Comparison of ENCODE assay signal across 31 cellular contexts in genomic region chr1:1981142-1981500, GRCh38. TPM values are rescaled to one million over a fixed set of nuclear protein-coding genes. Genes with fewer than 3 reads are reported as not detected.
"Had no signal": no experiment of that assay in that cellular context is flagged by ENCODE, and none has a peak within 500 bp of the region (broad histone marks: within the 10 kb centered on the region; RNA-seq: fewer than 3 reads in every experiment).

No MANE protein-coding gene starts in this region.

- H3K4me1 ChIP-seq: colonic mucosa, esophagus squamous epithelium, gastrocnemius medialis, heart right ventricle, left lung, lower lobe of right lung had no signal

- DNase-seq: colonic mucosa; cortex of kidney; effector CD8-positive, alpha-beta T cell; effector memory CD8-positive, alpha-beta T cell; endodermal cell; erythroblast; esophagus squamous epithelium; foreskin fibroblast; foreskin melanocyte; gastrocnemius medialis; glutamatergic neuron; head of caudate nucleus; heart right ventricle; hippocampal formation; left cardiac atrium; left lung; left ventricle myocardium superior; lower lobe of right lung; mesenchymal stem cell; mucosa of descending colon had no signal

- H3K36me3 Mint-ChIP-seq: mesothelial cell of epicardium had no signal

- H3K36me3 ChIP-seq: colonic mucosa, esophagus squamous epithelium, gastrocnemius medialis, heart right ventricle, left lung, lower lobe of right lung had no signal

- H3K4me3 ChIP-seq: colonic mucosa, esophagus squamous epithelium, gastrocnemius medialis, heart right ventricle, left lung, lower lobe of right lung, mucosa of descending colon had no signal

- H3K4me1 Mint-ChIP-seq: endodermal cell, mesothelial cell of epicardium had no signal

- H3K9me3 ChIP-seq: colonic mucosa, esophagus squamous epithelium, gastrocnemius medialis, heart right ventricle, lower lobe of right lung, mucosa of descending colon had no signal

- H3K4me3 Mint-ChIP-seq: dendritic cell treated with granulocyte-macrophage colony-stimulating factor and Interleukin-4, amounts not matched to agents 40 ng/mL and 50 ng/mL, for 4 days; effector memory CD8-positive, alpha-beta T cell; endodermal cell; mesothelial cell of epicardium had no signal

- H3K27me3 ChIP-seq: colonic mucosa had no signal

- ATAC-seq: effector memory CD8-positive, alpha-beta T cell; esophagus mucosa; gastrocnemius medialis; heart right ventricle; left cardiac atrium; left lung; left ventricle myocardium superior; lower lobe of right lung; mucosa of descending colon had no signal

- H3K27ac ChIP-seq: colonic mucosa, epithelial cell of prostate, esophagus squamous epithelium, gastrocnemius medialis, heart right ventricle, left lung, lower lobe of right lung had no signal

- H3K9me3 Mint-ChIP-seq: effector memory CD8-positive, alpha-beta T cell; mesothelial cell of epicardium had no signal

- H3K27ac Mint-ChIP-seq: dendritic cell treated with granulocyte-macrophage colony-stimulating factor and Interleukin-4, amounts not matched to agents 40 ng/mL and 50 ng/mL, for 4 days; effector memory CD8-positive, alpha-beta T cell; endodermal cell; mesothelial cell of epicardium had no signal

RNA-seq across cellular contexts. Expression of gene CFAP74, which starts 22.5 kb away (rescaled TPM):
- total RNA-seq: dermis microvascular lymphatic vessel endothelial cell, esophagus mucosa, esophagus squamous epithelium, gastrocnemius medialis, glomerular endothelial cell, heart right ventricle, kidney epithelial cell, left cardiac atrium, left ventricle myocardium superior, lung microvascular endothelial cell, mesenteric fat pad, myocyte had no signal
- polyA plus RNA-seq: keratinocyte had no signal

RNA-seq across cellular contexts. Expression of gene GABRD, which starts 38.0 kb away (rescaled TPM):
- total RNA-seq: endodermal cell, glomerular endothelial cell, kidney epithelial cell, mesenteric fat pad, mucosa of descending colon, myocyte had no signal
- polyA plus RNA-seq: keratinocyte had no signal
